17 cellular contexts compared by ENCODE assay signal in the genomic region with DNA sequence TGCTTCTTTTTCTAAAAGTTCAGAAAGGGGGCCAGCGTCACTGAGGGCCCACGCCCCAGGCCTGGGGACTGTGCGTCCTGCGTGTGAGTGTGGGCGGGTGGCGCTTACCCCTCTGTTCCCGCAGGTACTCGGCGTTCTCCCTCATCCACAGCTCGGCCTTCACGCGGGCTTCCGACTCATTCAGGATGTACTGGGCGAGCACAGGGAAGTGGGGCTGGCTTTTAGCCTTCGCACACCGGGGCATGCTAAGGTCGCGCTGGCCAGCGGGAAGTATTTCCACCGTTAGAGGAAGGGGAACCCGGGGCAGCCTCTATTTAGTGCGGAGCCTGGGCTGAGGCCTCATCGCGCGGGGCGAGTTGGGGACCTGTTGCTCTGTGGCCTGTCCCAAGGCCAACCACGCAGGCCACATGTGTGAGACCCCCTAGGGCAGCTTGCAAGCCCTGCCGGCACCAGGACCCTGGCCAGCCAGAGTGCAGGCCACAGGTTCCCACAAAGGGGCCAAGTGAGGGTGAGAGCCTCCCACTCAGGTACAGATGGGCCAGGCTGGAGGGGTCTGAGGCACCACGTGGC.
"Had no signal": no experiment of that assay in that cellular context is flagged by ENCODE, and none has a peak within 500 bp of the region (broad histone marks: within the 10 kb centered on the region; RNA-seq: fewer than 3 reads in every experiment).

No MANE protein-coding gene starts in this region.

- H3K4me1 Mint-ChIP-seq: stimulated activated naive CD8-positive, alpha-beta T cell treated with anti-CD3 and anti-CD28 coated beads, Interleukin-15, amount 100 ng/mL, for 72 hours had no signal

- H3K36me3 Mint-ChIP-seq: natural killer cell had no signal

- H3K9me3 Mint-ChIP-seq: effector memory CD8-positive, alpha-beta T cell; memory B cell; natural killer cell; stimulated activated memory B cell treated with anti-CD40 and anti-IgM and Interleukin-4, amounts not matched to agents 10 μg/mL and 1 μg/mL and 100 μg/mL, for 72 hours; stimulated activated naive CD8-positive, alpha-beta T cell treated with anti-CD3 and anti-CD28 coated beads, Interleukin-15, amount 100 ng/mL, for 72 hours had no signal

- DNase-seq: effector memory CD8-positive, alpha-beta T cell; gastrocnemius medialis; kidney; natural killer cell; occipital lobe; ovary; posterior cingulate gyrus; psoas muscle; sigmoid colon; stimulated activated CD4-positive, alpha-beta T cell treated with anti-CD3 and anti-CD28 coated beads, Interleukin-4, amount 100 ng/mL, for 4 hours; stimulated activated naive CD8-positive, alpha-beta T cell treated with anti-CD3 and anti-CD28 coated beads, Interleukin-15, amount 100 ng/mL, for 72 hours; trophoblast cell had no signal

- H3K27ac Mint-ChIP-seq: memory B cell; natural killer cell; stimulated activated memory B cell treated with anti-CD40 and anti-IgM and Interleukin-4, amounts not matched to agents 10 μg/mL and 1 μg/mL and 100 μg/mL, for 72 hours; stimulated activated naive CD8-positive, alpha-beta T cell treated with anti-CD3 and anti-CD28 coated beads, Interleukin-15, amount 100 ng/mL, for 72 hours had no signal

- ATAC-seq: effector memory CD8-positive, alpha-beta T cell; gastrocnemius medialis; heart left ventricle; left lobe of liver; natural killer cell; psoas muscle; right cardiac atrium; stimulated activated memory B cell treated with anti-CD40 and anti-IgM and Interleukin-4, amounts not matched to agents 10 μg/mL and 1 μg/mL and 100 μg/mL, for 72 hours; stimulated activated naive CD8-positive, alpha-beta T cell treated with anti-CD3 and anti-CD28 coated beads, Interleukin-15, amount 100 ng/mL, for 72 hours had no signal

- H3K4me3 Mint-ChIP-seq: effector memory CD8-positive, alpha-beta T cell; memory B cell; natural killer cell; stimulated activated memory B cell treated with anti-CD40 and anti-IgM and Interleukin-4, amounts not matched to agents 10 μg/mL and 1 μg/mL and 100 μg/mL, for 72 hours; stimulated activated naive CD8-positive, alpha-beta T cell treated with anti-CD3 and anti-CD28 coated beads, Interleukin-15, amount 100 ng/mL, for 72 hours had no signal

- H3K27me3 Mint-ChIP-seq: effector memory CD8-positive, alpha-beta T cell; memory B cell; stimulated activated memory B cell treated with anti-CD40 and anti-IgM and Interleukin-4, amounts not matched to agents 10 μg/mL and 1 μg/mL and 100 μg/mL, for 72 hours; stimulated activated naive CD8-positive, alpha-beta T cell treated with anti-CD3 and anti-CD28 coated beads, Interleukin-15, amount 100 ng/mL, for 72 hours had no signal
